13 cellular contexts compared by ENCODE assay signal in genomic region chr9:127333326-127334064, GRCh38.
DNase-seq lines count a peak whose midpoint lies in the region; ATAC-seq and TF ChIP-seq lines count a peak whose summit lies in the region.
"Had no signal": no experiment of that assay in that cellular context is flagged by ENCODE, and none has a peak within 500 bp of the region (broad histone marks: within the 10 kb centered on the region; RNA-seq: fewer than 3 reads in every experiment).

No MANE protein-coding gene starts in this region.

- H3K36me3 ChIP-seq in esophagus muscularis mucosa (peaks cover 0 to 10% (median 0%) of the 10 kb centered on the region in 4 donors), psoas muscle (ENCODE audit: insufficient read depth in 1 of 2, low read depth in 1 of 2) (no peaks in the 10 kb centered on the region)

- TF ChIP-seq EP300 in esophagus muscularis mucosa (IDR thresholded peaks at IDR 0.05), result no peak

- intact Hi-C loops in Right ventricle myocardium inferior (cut with DNase I), result no loop called here
- intact Hi-C loops in cardiac septum (cut with DNase I), result no loop called here
- intact Hi-C loops in esophagus muscularis mucosa (cut with DNase I), result no loop called here
- intact Hi-C loops in psoas muscle (cut with DNase I), result no loop called here

- DNase-seq in Right ventricle myocardium inferior (ENCODE audit: missing footprints), result no peak
- no peak for DNase-seq in cardiac septum (ENCODE audit: low spot score)
- DNase-seq in esophagus muscularis mucosa (ENCODE audit: extremely low spot score), result no peak
- DNase-seq in psoas muscle, result no peak
- no peak for DNase-seq in DMS153 treated with DMSO at 0.1 percent for 48 hours (lab: John Stamatoyannopoulos, UW; ENCODE audit: unreplicated experiment)
- no peak for DNase-seq in GM20000 (ENCODE audit: low spot score)
- no peak for DNase-seq in T-helper 2 cell treated with Interferon-gamma antibody and Interleukin-4, amounts not matched to agents 5 μg/mL and 100 μg/mL, for 36 hours (ENCODE audit: low spot score)
- DNase-seq: ACHN; activated naive CD8-positive, alpha-beta T cell treated with anti-CD3 and anti-CD28 coated beads, Interleukin-2, amount 10 ng/mL, durations not matched to agents 7 days and 5 days; retina; SK-N-SH had no signal

- H3K4me3 Mint-ChIP-seq in T-helper 2 cell treated with Interferon-gamma antibody and Interleukin-4, amounts not matched to agents 5 μg/mL and 100 μg/mL, for 36 hours, result no peak overlapping the region
- H3K4me3 Mint-ChIP-seq: activated naive CD8-positive, alpha-beta T cell treated with anti-CD3 and anti-CD28 coated beads, Interleukin-2, amount 10 ng/mL, durations not matched to agents 7 days and 5 days; dendritic cell treated with granulocyte-macrophage colony-stimulating factor and Interleukin-4, amounts not matched to agents 40 ng/mL and 50 ng/mL, for 4 days had no signal

- H3K27ac Mint-ChIP-seq in T-helper 2 cell treated with Interferon-gamma antibody and Interleukin-4, amounts not matched to agents 5 μg/mL and 100 μg/mL, for 36 hours, result no peak overlapping the region
- H3K27ac Mint-ChIP-seq: activated naive CD8-positive, alpha-beta T cell treated with anti-CD3 and anti-CD28 coated beads, Interleukin-2, amount 10 ng/mL, durations not matched to agents 7 days and 5 days; dendritic cell treated with granulocyte-macrophage colony-stimulating factor and Interleukin-4, amounts not matched to agents 40 ng/mL and 50 ng/mL, for 4 days had no signal

- no peak for TF ChIP-seq POLR2A in esophagus muscularis mucosa (IDR thresholded peaks at IDR 0.05; ENCODE audit: low read depth)

- no peaks in the 10 kb centered on the region for H3K36me3 Mint-ChIP-seq in T-helper 2 cell treated with Interferon-gamma antibody and Interleukin-4, amounts not matched to agents 5 μg/mL and 100 μg/mL, for 36 hours (ENCODE audit: low read depth)
- H3K36me3 Mint-ChIP-seq: activated naive CD8-positive, alpha-beta T cell treated with anti-CD3 and anti-CD28 coated beads, Interleukin-2, amount 10 ng/mL, durations not matched to agents 7 days and 5 days had no signal

- H3K27ac ChIP-seq in esophagus muscularis mucosa (replicated peaks in 1 of 4) (peak overlapping the region; percentile 13 to 55 (median 34)), psoas muscle (peak overlapping the region; percentile 63)

- peaks cover 10% of the 10 kb centered on the region for H3K27me3 Mint-ChIP-seq in T-helper 2 cell treated with Interferon-gamma antibody and Interleukin-4, amounts not matched to agents 5 μg/mL and 100 μg/mL, for 36 hours (ENCODE audit: low read depth)

- H3K9me3 ChIP-seq in esophagus muscularis mucosa, result no peaks in the 10 kb centered on the region
- no peaks in the 10 kb centered on the region for H3K9me3 ChIP-seq in psoas muscle
- H3K9me3 ChIP-seq: SK-N-SH had no signal

- H3K4me1 ChIP-seq in esophagus muscularis mucosa (peaks cover 22 to 51% (median 38%) of the 10 kb centered on the region in 4 donors), psoas muscle (peaks cover 47% of the 10 kb centered on the region)

- 87% methylated on average over 4 of the region's 4 CpGs for WGBS in esophagus muscularis mucosa
- 21 to 46% (median 42%) methylated on average over 4 of the region's 4 CpGs for WGBS in psoas muscle, 3 donors

- H3K27me3 ChIP-seq in esophagus muscularis mucosa (no peaks in the 10 kb centered on the region), psoas muscle (ENCODE audit: insufficient read depth in 3 of 3, low read length in 2 of 3) (no peaks in the 10 kb centered on the region)

- no peaks in the 10 kb centered on the region for H3K4me1 Mint-ChIP-seq in T-helper 2 cell treated with Interferon-gamma antibody and Interleukin-4, amounts not matched to agents 5 μg/mL and 100 μg/mL, for 36 hours (ENCODE audit: low read depth)
- H3K4me1 Mint-ChIP-seq: activated naive CD8-positive, alpha-beta T cell treated with anti-CD3 and anti-CD28 coated beads, Interleukin-2, amount 10 ng/mL, durations not matched to agents 7 days and 5 days had no signal

- ATAC-seq in Right ventricle myocardium inferior, result peak; percentile 43
- ATAC-seq in psoas muscle, result peak; percentile 17 to 42 (median 29)
- no peak for ATAC-seq in HG02938 (IDR thresholded peaks at IDR 0.05; ENCODE audit: unreplicated experiment)

- no peak overlapping the region for H3K4me3 ChIP-seq in esophagus muscularis mucosa
- H3K4me3 ChIP-seq in psoas muscle, result no peak overlapping the region

- H3K9me3 Mint-ChIP-seq in T-helper 2 cell treated with Interferon-gamma antibody and Interleukin-4, amounts not matched to agents 5 μg/mL and 100 μg/mL, for 36 hours, result no peaks in the 10 kb centered on the region
- H3K9me3 Mint-ChIP-seq: activated naive CD8-positive, alpha-beta T cell treated with anti-CD3 and anti-CD28 coated beads, Interleukin-2, amount 10 ng/mL, durations not matched to agents 7 days and 5 days; dendritic cell treated with granulocyte-macrophage colony-stimulating factor and Interleukin-4, amounts not matched to agents 40 ng/mL and 50 ng/mL, for 4 days had no signal

- TF ChIP-seq CTCF in esophagus muscularis mucosa (IDR thresholded peaks at IDR 0.05) (no peak), psoas muscle (IDR thresholded peaks at IDR 0.05) (no peak), GM20000 (IDR thresholded peaks at IDR 0.05; ENCODE audit: extremely low read depth, missing control alignments) (no peak)
